16 cellular contexts compared by ENCODE assay signal in the genomic region with DNA sequence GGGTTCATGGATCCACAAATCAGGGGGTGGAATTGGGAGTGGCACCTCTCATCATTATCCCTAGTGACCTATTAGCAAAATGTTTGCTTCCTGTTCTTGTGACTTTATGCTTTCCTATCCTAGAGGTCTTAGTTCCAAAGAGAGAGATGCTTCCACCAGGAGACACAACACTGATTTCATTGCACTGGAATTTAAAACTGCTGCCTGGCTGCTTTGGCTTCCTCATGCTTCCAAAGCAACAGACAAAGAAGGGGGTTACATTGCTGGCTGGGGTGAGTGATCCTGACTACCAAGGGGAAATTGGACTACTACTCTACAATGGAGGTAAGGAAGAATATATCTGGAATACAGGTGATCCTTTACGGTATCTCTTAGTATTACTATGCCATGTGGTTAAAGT.
DNase-seq lines count a peak whose midpoint lies in the region; ATAC-seq and TF ChIP-seq lines count a peak whose summit lies in the region.
"Had no signal": no experiment of that assay in that cellular context is flagged by ENCODE, and none has a peak within 500 bp of the region (broad histone marks: within the 10 kb centered on the region; RNA-seq: fewer than 3 reads in every experiment).

No MANE protein-coding gene starts in this region.

- H3K4me3 ChIP-seq in adipocyte (ENCODE audit: low read length) (no peak overlapping the region), fibroblast of the aortic adventitia (ENCODE audit: low read depth, low read length) (no peak overlapping the region), osteoblast (ENCODE audit: insufficient read depth, low read length) (no peak overlapping the region), SJCRH30 (no peak overlapping the region)

- no peaks in the 10 kb centered on the region for H3K9me3 ChIP-seq in adipocyte (ENCODE audit: control insufficient read depth, low read length)
- no peaks in the 10 kb centered on the region for H3K9me3 ChIP-seq in osteoblast (ENCODE audit: low read depth, low read length)
- no peaks in the 10 kb centered on the region for H3K9me3 ChIP-seq in SJCRH30 (replicated peaks)

- H3K79me2 ChIP-seq in osteoblast (ENCODE audit: insufficient read depth, low read length), result no peaks in the 10 kb centered on the region

- no peak overlapping the region for H2AFZ ChIP-seq in osteoblast (ENCODE audit: low read length)

- DNase-seq in GM04503 (ENCODE audit: low read depth) (peak; percentile 11), adipocyte (ENCODE audit: low read depth) (peak; percentile 12), fibroblast of the aortic adventitia (ENCODE audit: low read depth) (peak; percentile 4), osteoblast (ENCODE audit: insufficient read length, low spot score, missing footprints) (peak; percentile 42), SJCRH30 (no peak), amniotic stem cell (lab: John Stamatoyannopoulos, UW) (no peak)
- DNase-seq: CD8-positive, alpha-beta T cell; DMS79 treated with DMSO at 0.1 percent for 48 hours; GF-D8; Karpas-422; NCI-H1105 treated with DMSO at 0.1 percent for 48 hours; NCI-H1930; NCI-H2171; NCI-H510A treated with DMSO at 0.1 percent for 48 hours; SIG-M5 had no signal

- TF ChIP-seq CTCF in fibroblast of the aortic adventitia (IDR thresholded peaks at IDR 0.05; ENCODE audit: insufficient read depth, low read length) (no peak), osteoblast (IDR thresholded peaks at IDR 0.05; ENCODE audit: extremely low read depth, low read depth, low read length) (no peak)

- H3K9ac ChIP-seq in adipocyte (ENCODE audit: low read length), result no peak overlapping the region

- H3K4me1 ChIP-seq in adipocyte (ENCODE audit: control insufficient read depth, insufficient read depth, low read length), result peaks cover 3% of the 10 kb centered on the region
- H3K4me1 ChIP-seq in osteoblast (ENCODE audit: insufficient read depth, low read length), result no peaks in the 10 kb centered on the region
- no peaks in the 10 kb centered on the region for H3K4me1 ChIP-seq in SJCRH30

- no peaks in the 10 kb centered on the region for H4K20me1 ChIP-seq in osteoblast (ENCODE audit: insufficient read depth, low read length)

- no peak for ATAC-seq in GM21786 (IDR thresholded peaks at IDR 0.05; ENCODE audit: unreplicated experiment)
- ATAC-seq: CD8-positive, alpha-beta T cell had no signal

- H3K27ac ChIP-seq in osteoblast (ENCODE audit: low read depth, low read length) (no peak overlapping the region), SJCRH30 (no peak overlapping the region)

- H3K27me3 ChIP-seq in adipocyte (replicated peaks; ENCODE audit: control insufficient read depth, insufficient read depth, low read length) (no peaks in the 10 kb centered on the region), osteoblast (ENCODE audit: insufficient read depth, low read length) (no peaks in the 10 kb centered on the region), SJCRH30 (no peaks in the 10 kb centered on the region)

- H3K4me2 ChIP-seq in osteoblast (ENCODE audit: insufficient read depth, low read length), result no peak overlapping the region

- no peaks in the 10 kb centered on the region for H3K36me3 ChIP-seq in adipocyte (ENCODE audit: control insufficient read depth, insufficient read depth, low read length, severe bottlenecking)
- H3K36me3 ChIP-seq in osteoblast (ENCODE audit: insufficient read depth, low read length), result no peaks in the 10 kb centered on the region
- H3K36me3 ChIP-seq in SJCRH30, result no peaks in the 10 kb centered on the region

Comparison
In these comparisons a context has a peak if more than half of its experiments do, and no peak if none do; other contexts are left out.
1. DNase-seq: peak in GM04503 (single experiment), adipocyte (single experiment), fibroblast of the aortic adventitia (single experiment) and osteoblast (single experiment); none in SJCRH30 (0 of 2) and amniotic stem cell (single experiment).